In genomic region chr11:113587318-113587739, GRCh38 we compare ENCODE assay signal across 11 cellular contexts.
DNase-seq lines count a peak whose midpoint lies in the region; ATAC-seq and TF ChIP-seq lines count a peak whose summit lies in the region.
"Had no signal": no experiment of that assay in that cellular context is flagged by ENCODE, and none has a peak within 500 bp of the region (broad histone marks: within the 10 kb centered on the region; RNA-seq: fewer than 3 reads in every experiment).

No MANE protein-coding gene starts in this region.

- 87 to 89% (median 89%) methylated on average over 4 of the region's 4 CpGs for WGBS in ovary, 3 donors

- TF ChIP-seq POLR2A in ovary (IDR thresholded peaks at IDR 0.05): no peak

- DNase-seq in activated T-cell treated with anti-CD3 and anti-CD28 coated beads, Interleukin-2, amount 50 U/mL, for 24 hours: no peak
- DNase-seq in activated T-cell treated with anti-CD3 and anti-CD28 coated beads, Interleukin-2, amount 50 U/mL, for 1 hour: no peak
- DNase-seq in SJSA1 (ENCODE audit: low read depth in 1 of 2, low spot score in 2 of 2): peak; percentile 42 to 45
- DNase-seq in stimulated activated CD8-positive, alpha-beta memory T cell treated with anti-CD3 and anti-CD28 coated beads, Interleukin-2, amount 100 ng/mL, for 48 hours (ENCODE audit: low read depth in 2 of 2): peak; percentile 2 to 23
- DNase-seq in A673 (ENCODE audit: low spot score): no peak
- DNase-seq in colonic mucosa: no peak
- DNase-seq in ovary: no peak
- DNase-seq: activated effector memory CD4-positive, alpha-beta T cell treated with Interleukin-2 at 50 U/mL for 16 hours had no signal

- CTCF ChIA-PET in A673 (lab: Charles Lee): no interaction called here

- H3K36me3 Mint-ChIP-seq in activated T-cell treated with anti-CD3 and anti-CD28 coated beads, Interleukin-2, amount 50 U/mL, for 24 hours (ENCODE audit: low read depth): no peaks in the 10 kb centered on the region

- peak; percentile 88 for ATAC-seq in HG02798 (IDR thresholded peaks at IDR 0.05; ENCODE audit: poor library complexity, unreplicated experiment)

- TF ChIP-seq CTCF in A673 (conservative IDR thresholded peaks at IDR 0.05; ENCODE audit: low read depth, low read length): no peak
- no peak for TF ChIP-seq CTCF in colonic mucosa (IDR thresholded peaks at IDR 0.05)
- no peak for TF ChIP-seq CTCF in ovary (IDR thresholded peaks at IDR 0.05)

- H3K4me1 ChIP-seq in SJSA1 (replicated peaks): peaks cover 10% of the 10 kb centered on the region
- no peaks in the 10 kb centered on the region for H3K4me1 ChIP-seq in A673 (ENCODE audit: insufficient read depth, low read length, poor library complexity, severe bottlenecking)
- no peaks in the 10 kb centered on the region for H3K4me1 ChIP-seq in colonic mucosa
- no peaks in the 10 kb centered on the region for H3K4me1 ChIP-seq in ovary (ENCODE audit: insufficient read depth)
- H3K4me1 ChIP-seq: BLaER1, suprapubic skin had no signal

- H3K9me3 Mint-ChIP-seq in activated T-cell treated with anti-CD3 and anti-CD28 coated beads, Interleukin-2, amount 50 U/mL, for 24 hours: no peaks in the 10 kb centered on the region

- H3K27me3 Mint-ChIP-seq in activated T-cell treated with anti-CD3 and anti-CD28 coated beads, Interleukin-2, amount 50 U/mL, for 24 hours: peaks cover 33% of the 10 kb centered on the region

- H3K27me3 ChIP-seq in SJSA1 (replicated peaks) (no peaks in the 10 kb centered on the region), A673 (replicated peaks; ENCODE audit: insufficient read depth, low read depth, low read length, poor library complexity) (peaks cover 20% of the 10 kb centered on the region), colonic mucosa (no peaks in the 10 kb centered on the region), ovary (no peaks in the 10 kb centered on the region)
- H3K27me3 ChIP-seq: BLaER1, suprapubic skin had no signal

- TF ChIP-seq EP300 in ovary (IDR thresholded peaks at IDR 0.05): no peak

- H3K4me3 ChIP-seq in SJSA1: no peak overlapping the region
- H3K4me3 ChIP-seq in A673 (ENCODE audit: low read depth, low read length, poor library complexity, severe bottlenecking): no peak overlapping the region
- no peak overlapping the region for H3K4me3 ChIP-seq in colonic mucosa
- no peak overlapping the region for H3K4me3 ChIP-seq in ovary
- H3K4me3 ChIP-seq: BLaER1, suprapubic skin had no signal

- no peak overlapping the region for H3K9ac ChIP-seq in colonic mucosa (ENCODE audit: low read depth in 2 of 2, low read length in 2 of 2)
- H3K9ac ChIP-seq: BLaER1 had no signal

- H3K4me3 Mint-ChIP-seq in activated T-cell treated with anti-CD3 and anti-CD28 coated beads, Interleukin-2, amount 50 U/mL, for 24 hours: no peak overlapping the region

- intact Hi-C loops in A673 (cut with micrococcal nuclease; ENCODE audit: unreplicated experiment): no loop called here
- intact Hi-C loops in colonic mucosa (cut with DNase I): no loop called here
- intact Hi-C loops in ovary (cut with DNase I): no loop called here

- BruUV-seq in A673 (replicated peaks; lab: Mats Ljungman, UMichigan): no TSS peak

- no peaks in the 10 kb centered on the region for H3K9me3 ChIP-seq in SJSA1 (replicated peaks)
- no peaks in the 10 kb centered on the region for H3K9me3 ChIP-seq in A673 (ENCODE audit: low read depth, low read length, poor library complexity, severe bottlenecking)
- H3K9me3 ChIP-seq in colonic mucosa: no peaks in the 10 kb centered on the region
- no peaks in the 10 kb centered on the region for H3K9me3 ChIP-seq in ovary
- H3K9me3 ChIP-seq: BLaER1, suprapubic skin had no signal

- peak overlapping the region; percentile 83 for H3K27ac Mint-ChIP-seq in activated T-cell treated with anti-CD3 and anti-CD28 coated beads, Interleukin-2, amount 50 U/mL, for 24 hours

- H3K4me1 Mint-ChIP-seq in activated T-cell treated with anti-CD3 and anti-CD28 coated beads, Interleukin-2, amount 50 U/mL, for 24 hours (ENCODE audit: low read depth): peaks cover 19% of the 10 kb centered on the region

- POLR2A ChIA-PET in A673 (lab: Charles Lee; ENCODE audit: low non-redundant PET): no interaction called here

- no peak overlapping the region for H3K27ac ChIP-seq in SJSA1
- no peak overlapping the region for H3K27ac ChIP-seq in A673 (ENCODE audit: low read depth, low read length, poor library complexity, severe bottlenecking)
- no peak overlapping the region for H3K27ac ChIP-seq in colonic mucosa
- H3K27ac ChIP-seq in ovary: no peak overlapping the region
- H3K27ac ChIP-seq: BLaER1, suprapubic skin had no signal

- no peaks in the 10 kb centered on the region for H3K36me3 ChIP-seq in SJSA1
- no peaks in the 10 kb centered on the region for H3K36me3 ChIP-seq in A673 (ENCODE audit: insufficient read depth, low read length, poor library complexity, severe bottlenecking)
- no peaks in the 10 kb centered on the region for H3K36me3 ChIP-seq in colonic mucosa
- no peaks in the 10 kb centered on the region for H3K36me3 ChIP-seq in ovary
- H3K36me3 ChIP-seq: BLaER1, suprapubic skin had no signal

Comparison
In these comparisons a context has a peak if more than half of its experiments do, and no peak if none do; other contexts are left out.
1. DNase-seq: peak in SJSA1 (2 of 2) and stimulated activated CD8-positive, alpha-beta memory T cell treated with anti-CD3 and anti-CD28 coated beads, Interleukin-2, amount 100 ng/mL, for 48 hours (2 of 2); none in activated T-cell treated with anti-CD3 and anti-CD28 coated beads, Interleukin-2, amount 50 U/mL, for 24 hours (single experiment), activated T-cell treated with anti-CD3 and anti-CD28 coated beads, Interleukin-2, amount 50 U/mL, for 1 hour (single experiment), A673 (single experiment), colonic mucosa (single experiment) and ovary (0 of 5).